Comparison of ENCODE assay signal across 10 cellular contexts in genomic region chr21:41833138-41834115, GRCh38. TPM values are rescaled to one million over a fixed set of nuclear protein-coding genes. Genes with fewer than 3 reads are reported as not detected.
A peak's percentile ranks its signal among the peaks of the same experiment; 100 is the strongest.
DNase-seq lines count a peak whose midpoint lies in the region; ATAC-seq and TF ChIP-seq lines count a peak whose summit lies in the region.
"Had no signal": no experiment of that assay in that cellular context is flagged by ENCODE, and none has a peak within 500 bp of the region (broad histone marks: within the 10 kb centered on the region; RNA-seq: fewer than 3 reads in every experiment).

No MANE protein-coding gene starts in this region.

- no peak for TF ChIP-seq CTCF in GM23338 (conservative IDR thresholded peaks at IDR 0.05; ENCODE audit: low read depth in 2 of 2)

- H3K27me3 Mint-ChIP-seq in memory B cell (no peaks in the 10 kb centered on the region), GM23338 (ENCODE audit: insufficient read depth, low read depth, poor library complexity) (peaks cover 7% of the 10 kb centered on the region)
- no peaks in the 10 kb centered on the region for H3K27me3 Mint-ChIP-seq in activated T-helper 17 cell treated with anti-CD3 and anti-CD28 coated beads, Interleukin-2, amount 50 U/mL, for 72 hours
- H3K27me3 Mint-ChIP-seq: type B pancreatic cell had no signal

- 0 out of 2 replicates have a peak, but pooled peaks cover 5% of the 10 kb centered on the region for H3K9me2 ChIP-seq in GM23338 (ENCODE audit: insufficient read depth)

- peaks cover 15% of the 10 kb centered on the region for H3K4me1 ChIP-seq in GM23338 (ENCODE audit: insufficient read depth)

- no peak overlapping the region for H2AFZ ChIP-seq in GM23338

- H3K4me3 ChIP-seq in GM23338 = no peak overlapping the region

- H3K4me2 ChIP-seq in GM23338 = no peak overlapping the region

- H3K27ac ChIP-seq in GM23338 (ENCODE audit: low read depth) = no peak overlapping the region

- H3K4me3 Mint-ChIP-seq in memory B cell (peak overlapping the region; percentile 70), GM23338 (no peak overlapping the region)
- no peak overlapping the region for H3K4me3 Mint-ChIP-seq in activated T-helper 17 cell treated with anti-CD3 and anti-CD28 coated beads, Interleukin-2, amount 50 U/mL, for 72 hours
- H3K4me3 Mint-ChIP-seq: type B pancreatic cell had no signal

- no peaks in the 10 kb centered on the region for H3K9me3 Mint-ChIP-seq in memory B cell
- H3K9me3 Mint-ChIP-seq in activated T-helper 17 cell treated with anti-CD3 and anti-CD28 coated beads, Interleukin-2, amount 50 U/mL, for 72 hours = no peaks in the 10 kb centered on the region
- H3K9me3 Mint-ChIP-seq in GM23338 = no peaks in the 10 kb centered on the region
- H3K9me3 Mint-ChIP-seq: type B pancreatic cell had no signal

- no peaks in the 10 kb centered on the region for H3K79me2 ChIP-seq in GM23338 (replicated peaks; ENCODE audit: insufficient read depth)

- no peaks in the 10 kb centered on the region; the same call in 1 of the 2 replicates for H3K36me3 ChIP-seq in GM23338 (ENCODE audit: insufficient read depth)

- H3K36me3 Mint-ChIP-seq in memory B cell (peaks cover 5% of the 10 kb centered on the region), GM23338 (ENCODE audit: low read depth) (peaks cover 22% of the 10 kb centered on the region)
- peaks cover 38% of the 10 kb centered on the region for H3K36me3 Mint-ChIP-seq in activated T-helper 17 cell treated with anti-CD3 and anti-CD28 coated beads, Interleukin-2, amount 50 U/mL, for 72 hours (ENCODE audit: low read depth)

- DNase-seq in memory B cell (ENCODE audit: low spot score in 2 of 2) = peak in 1 of 2 donors; percentile 18
- no peak for DNase-seq in GM23338 (ENCODE audit: low spot score)
- DNase-seq in stimulated activated CD4-positive, alpha-beta T cell treated with anti-CD3 and anti-CD28 coated beads, Interleukin-2, amount 100 ng/mL, for 24 hours = no peak
- DNase-seq in activated naive CD4-positive, alpha-beta T cell treated with Interleukin-2 at 50 U/mL for 16 hours = no peak
- DNase-seq: stimulated activated CD4-positive, alpha-beta T cell treated with anti-CD3 and anti-CD28 coated beads, Interleukin-1b, Interleukin-23, amount 100 ng/mL, for 48 hours had no signal

- H4K20me1 ChIP-seq in GM23338 (replicated peaks; ENCODE audit: insufficient read depth) = no peaks in the 10 kb centered on the region; the same call in 1 of the 2 replicates

- H3K27me3 ChIP-seq in GM23338 (ENCODE audit: insufficient read depth) = no peaks in the 10 kb centered on the region

- no peaks in the 10 kb centered on the region for H3F3A ChIP-seq in GM23338 (replicated peaks; ENCODE audit: low read depth)

- H3K4me1 Mint-ChIP-seq in memory B cell (peaks cover 7% of the 10 kb centered on the region), GM23338 (peaks cover 24% of the 10 kb centered on the region)
- H3K4me1 Mint-ChIP-seq in activated T-helper 17 cell treated with anti-CD3 and anti-CD28 coated beads, Interleukin-2, amount 50 U/mL, for 72 hours = no peaks in the 10 kb centered on the region

- peak overlapping the region; percentile 39 for H3K27ac Mint-ChIP-seq in memory B cell
- no peak overlapping the region for H3K27ac Mint-ChIP-seq in activated T-helper 17 cell treated with anti-CD3 and anti-CD28 coated beads, Interleukin-2, amount 50 U/mL, for 72 hours
- H3K27ac Mint-ChIP-seq in GM23338 = no peak overlapping the region
- H3K27ac Mint-ChIP-seq: type B pancreatic cell had no signal

- peak; percentile 38 for ATAC-seq in GM18519 (IDR thresholded peaks at IDR 0.05; ENCODE audit: low FRiP score, unreplicated experiment)
- ATAC-seq in GM21367 (IDR thresholded peaks at IDR 0.05; ENCODE audit: unreplicated experiment) = peak; percentile 58
- ATAC-seq in HG03097 (IDR thresholded peaks at IDR 0.05; ENCODE audit: low FRiP score, unreplicated experiment) = peak; percentile 53
- ATAC-seq in memory B cell (ENCODE audit: low read depth) = peak; percentile 86
- no peak for ATAC-seq in activated T-helper 17 cell treated with anti-CD3 and anti-CD28 coated beads, Interleukin-2, amount 50 U/mL, for 72 hours (replicated peaks)
- ATAC-seq in GM23338 = no peak

TF ChIP-seq in GM23338, 12 proteins besides CTCF, POLR2A, EP300 and RAD21 (continues in another document):
- TF ChIP-seq JUNB (IDR thresholded peaks at IDR 0.05; ENCODE audit: unreplicated experiment) = no peak
- no peak for TF ChIP-seq ETS1 (IDR thresholded peaks at IDR 0.05)
- no peak for TF ChIP-seq CREB1 (CRISPR knock-in tag; IDR thresholded peaks at IDR 0.05; ENCODE audit: low read depth)
- TF ChIP-seq REST (IDR thresholded peaks at IDR 0.05; ENCODE audit: unreplicated experiment) = no peak
- TF ChIP-seq ZNF331 (CRISPR knock-in tag; IDR thresholded peaks at IDR 0.05; ENCODE audit: low read depth) = no peak
- no peak for TF ChIP-seq POLR2AphosphoS5 (IDR thresholded peaks at IDR 0.05; ENCODE audit: low read depth)
- TF ChIP-seq STAT1 (IDR thresholded peaks at IDR 0.05; ENCODE audit: unreplicated experiment) = no peak

RNA-seq across cellular contexts. Expression of gene PRDM15, which starts 45.7 kb away (rescaled TPM):
- total RNA-seq in activated T-helper 17 cell treated with anti-CD3 and anti-CD28 coated beads, Interleukin-2, amount 50 U/mL, for 72 hours = 10 to 100 TPM; 17.1 to 17.6 TPM
- 8.2 and 10.6 TPM in 2 replicates for total RNA-seq in GM23338 (2014; rRNA removed; shearing (Covaris generic))
- polyA plus RNA-seq in GM23338 (2016; fragmentation: Nextera tagmentation; extraction: Ambion mirVana) = 3.0 and 3.1 TPM in 2 replicates

Comparison
In these comparisons a context has a peak if more than half of its experiments do, and no peak if none do; other contexts are left out.
1. ATAC-seq: peak in GM18519 (single experiment), GM21367 (single experiment), HG03097 (single experiment) and memory B cell (single experiment); none in activated T-helper 17 cell treated with anti-CD3 and anti-CD28 coated beads, Interleukin-2, amount 50 U/mL, for 72 hours (single experiment) and GM23338 (single experiment).